11 cellular contexts compared by ENCODE assay signal in genomic region chr6:111555041-111555440, GRCh38. TPM values are rescaled to one million over a fixed set of nuclear protein-coding genes. Genes with fewer than 3 reads are reported as not detected.
DNase-seq lines count a peak whose midpoint lies in the region; ATAC-seq and TF ChIP-seq lines count a peak whose summit lies in the region.
"Had no signal": no experiment of that assay in that cellular context is flagged by ENCODE, and none has a peak within 500 bp of the region (broad histone marks: within the 10 kb centered on the region; RNA-seq: fewer than 3 reads in every experiment).

No MANE protein-coding gene starts in this region.

- no peaks in the 10 kb centered on the region for H3K27me3 ChIP-seq in mammary epithelial cell (ENCODE audit: insufficient read depth, low read length)
- no peaks in the 10 kb centered on the region for H3K27me3 ChIP-seq in breast epithelium
- no peaks in the 10 kb centered on the region for H3K27me3 ChIP-seq in upper lobe of right lung

- dilution Hi-C loops in mammary epithelial cell (cut with HindIII; ENCODE audit: low sequenced_read_pairs) = no loop called here

- H4K20me1 ChIP-seq in mammary epithelial cell (ENCODE audit: insufficient read depth, low read length) = no peaks in the 10 kb centered on the region

- H3K4me3 Mint-ChIP-seq in MCF 10A (ENCODE audit: unreplicated experiment) = no peak overlapping the region
- H3K4me3 Mint-ChIP-seq: B cell had no signal

- no peak for DNase-seq in MCF 10A (ENCODE audit: unreplicated experiment)
- no peak for DNase-seq in mammary epithelial cell
- DNase-seq in breast epithelium (ENCODE audit: low spot score in 2 of 2) = peak in 1 of 2 donors; percentile 72
- DNase-seq in midbrain (lab: John Stamatoyannopoulos, UW) = peak; percentile 57
- DNase-seq in upper lobe of right lung = no peak
- DNase-seq in stimulated activated CD4-positive, alpha-beta T cell treated with anti-CD3 and anti-CD28 coated beads, Interleukin-4, amount 100 ng/mL, for 24 hours = no peak
- DNase-seq: activated CD4-positive, alpha-beta T cell treated with anti-CD3 and anti-CD28 coated beads, Interleukin-2, amount 50 U/mL, for 1 hour; NCI-H146 had no signal

- H3K4me2 ChIP-seq in mammary epithelial cell (ENCODE audit: insufficient read depth, low read depth, low read length) = no peak overlapping the region

- no peaks in the 10 kb centered on the region for H3K27me3 Mint-ChIP-seq in MCF 10A (ENCODE audit: insufficient read depth, unreplicated experiment)
- H3K27me3 Mint-ChIP-seq: B cell had no signal

- H3K9ac ChIP-seq in mammary epithelial cell (ENCODE audit: insufficient read depth, low read length) = no peak overlapping the region

- peaks cover 52% of the 10 kb centered on the region for H3K36me3 Mint-ChIP-seq in MCF 10A (ENCODE audit: insufficient read depth, unreplicated experiment)

- no peaks in the 10 kb centered on the region for H3K9me3 Mint-ChIP-seq in MCF 10A (ENCODE audit: unreplicated experiment)

- WGBS in mammary epithelial cell (ENCODE audit: low coverage, missing lambda C conversion rate) = 30% methylated on average over 2 of the region's 2 CpGs

- CTCF ChIA-PET in MCF 10A (lab: Yijun Ruan, JAX) (interaction anchor here (1.7 kb wide), 1 partner anchor 18 kb away, joined by 6 read pairs; no protein-coding TSS in a partner anchor), mammary epithelial cell (lab: Charles Lee; ENCODE audit: low non-redundant PET) (interaction anchor here (0.7 kb wide), 1 partner anchor 488 kb away, joined by 6 read pairs; no protein-coding TSS in a partner anchor)

- no peak overlapping the region for H3K27ac ChIP-seq in mammary epithelial cell (ENCODE audit: insufficient read depth, low read depth, low read length)
- peak overlapping the region; percentile 61 to 89 for H3K27ac ChIP-seq in breast epithelium
- peak overlapping the region; percentile 36 for H3K27ac ChIP-seq in upper lobe of right lung

- ATAC-seq in upper lobe of right lung (no peak), GM21825 (IDR thresholded peaks at IDR 0.05; ENCODE audit: unreplicated experiment) (no peak), HG02642 (IDR thresholded peaks at IDR 0.05; ENCODE audit: poor library complexity, unreplicated experiment) (no peak)

- TF ChIP-seq CTCF in MCF 10A (IDR thresholded peaks at IDR 0.05; ENCODE audit: unreplicated experiment) (no peak), mammary epithelial cell (conservative IDR thresholded peaks at IDR 0.05 in 1 of 2, IDR thresholded peaks at IDR 0.05 in 1 of 2; ENCODE audit: extremely low read depth in 1 of 2, insufficient read depth in 1 of 2, low read depth in 1 of 2, low read length in 2 of 2) (no peak), breast epithelium (IDR thresholded peaks at IDR 0.05) (peak in 2 of 3 donors; percentile 30 to 31), upper lobe of right lung (IDR thresholded peaks at IDR 0.05) (no peak)

- BruUV-seq in MCF 10A (replicated peaks; lab: Mats Ljungman, UMichigan) (no TSS peak), mammary epithelial cell (replicated peaks; lab: Mats Ljungman, UMichigan) (no TSS peak)

- in situ Hi-C loops in mammary epithelial cell (cut with MboI; ENCODE audit: low sequenced_read_pairs in 2 of 2) = no loop called here

- H3K4me3 ChIP-seq in mammary epithelial cell (replicated peaks in 1 of 3; ENCODE audit: insufficient read depth in 1 of 3, low read depth in 2 of 3, low read length in 3 of 3) (no peak overlapping the region), breast epithelium (no peak overlapping the region), upper lobe of right lung (no peak overlapping the region)

- intact Hi-C loops in MCF 10A (cut with micrococcal nuclease) = loop anchor here (10.0 kb wide), 1 partner anchor 50 kb away; the partner anchor contains the start of gene TRAF3IP2
- intact Hi-C loops in mammary epithelial cell (cut with micrococcal nuclease) = no loop called here
- intact Hi-C loops in breast epithelium (cut with DNase I; ENCODE audit: low total_unique reads) = no loop called here
- intact Hi-C loops in upper lobe of right lung (cut with DNase I) = no loop called here

- H3K36me3 ChIP-seq in mammary epithelial cell (ENCODE audit: insufficient read depth, low read length) (peaks cover 14% of the 10 kb centered on the region), breast epithelium (no peaks in the 10 kb centered on the region), upper lobe of right lung (peaks cover 16% of the 10 kb centered on the region)

- peaks cover 37% of the 10 kb centered on the region for H3K4me1 Mint-ChIP-seq in MCF 10A (ENCODE audit: insufficient read depth, unreplicated experiment)

- no peaks in the 10 kb centered on the region for H3K79me2 ChIP-seq in mammary epithelial cell (ENCODE audit: insufficient read depth, low read length)

- H3K9me3 ChIP-seq in mammary epithelial cell (replicated peaks; ENCODE audit: insufficient read depth, low read length) = no peaks in the 10 kb centered on the region
- H3K9me3 ChIP-seq in breast epithelium = no peaks in the 10 kb centered on the region
- H3K9me3 ChIP-seq in upper lobe of right lung = no peaks in the 10 kb centered on the region

- H3K4me1 ChIP-seq in mammary epithelial cell (ENCODE audit: insufficient read depth, low read length) (peaks cover 36% of the 10 kb centered on the region), breast epithelium (peaks cover 14 to 34% of the 10 kb centered on the region in 2 donors), upper lobe of right lung (peaks cover 34% of the 10 kb centered on the region)

- no peak overlapping the region for H2AFZ ChIP-seq in mammary epithelial cell (ENCODE audit: low read depth, low read length)

- POLR2A ChIA-PET in MCF 10A (lab: Yijun Ruan, JAX) = interaction anchor here (0.6 to 6.8 kb wide), 7 partner anchors 9 to 70 kb away, joined by 3 to 54 read pairs (median 4); partner anchors contain the start of genes REV3L and TRAF3IP2

- peak overlapping the region; percentile 13 for H3K27ac Mint-ChIP-seq in MCF 10A (ENCODE audit: low read depth, unreplicated experiment)
- H3K27ac Mint-ChIP-seq: B cell had no signal

- TF ChIP-seq POLR2A in breast epithelium (IDR thresholded peaks at IDR 0.05) = no peak

RNA-seq across cellular contexts. Expression of gene TRAF3IP2, which starts 50.6 kb away (rescaled TPM):
- 56.8 and 57.9 TPM in 2 replicates for total RNA-seq in MCF 10A (2022)
- total RNA-seq in mammary epithelial cell = 10 to 100 TPM; 65.8 to 82.2 TPM
- polyA plus RNA-seq in mammary epithelial cell = 63.3 TPM
- 40.0 TPM for polyA minus RNA-seq in mammary epithelial cell
- total RNA-seq in breast epithelium = 10 to 100 TPM; 28.2 to 42.9 (median 41.6) TPM
- 32.1 TPM for total RNA-seq in upper lobe of right lung

Comparison
In these comparisons a context has a peak if more than half of its experiments do, and no peak if none do; other contexts are left out.
1. CTCF ChIP-seq: peak in breast epithelium (2 of 3); none in MCF 10A (single experiment), mammary epithelial cell (0 of 2) and upper lobe of right lung (single experiment).